In the genomic region with DNA sequence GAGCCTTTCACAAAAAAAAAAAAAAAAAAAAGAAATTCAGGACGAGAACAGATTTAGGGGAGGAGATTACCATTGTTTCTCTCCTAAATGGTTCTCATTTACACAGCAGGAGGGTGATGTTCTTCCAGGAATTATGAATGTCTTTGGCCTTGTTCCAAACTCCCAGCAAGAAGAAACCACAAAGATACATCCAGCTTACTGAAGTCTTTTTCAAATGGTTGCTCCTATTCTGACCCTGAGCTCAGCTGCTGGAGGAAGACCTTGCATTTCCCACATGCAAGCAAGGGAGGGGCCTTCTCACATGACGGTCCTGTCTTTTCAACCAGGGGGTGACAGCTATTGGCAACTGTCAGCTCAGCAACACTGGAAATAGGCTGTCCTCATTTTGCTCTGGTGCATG, we compare ENCODE assay signal across 10 cellular contexts.
A peak's percentile ranks its signal among the peaks of the same experiment; 100 is the strongest.
DNase-seq lines count a peak whose midpoint lies in the region; ATAC-seq and TF ChIP-seq lines count a peak whose summit lies in the region.
"Had no signal": no experiment of that assay in that cellular context is flagged by ENCODE, and none has a peak within 500 bp of the region (broad histone marks: within the 10 kb centered on the region; RNA-seq: fewer than 3 reads in every experiment).

No MANE protein-coding gene starts in this region.

- in situ Hi-C loops in astrocyte of the cerebellum (cut with HindIII; ENCODE audit: low sequenced_read_pairs), result no loop called here

- TF ChIP-seq POLR2A in GM18505 (IDR thresholded peaks at IDR 0.05; ENCODE audit: borderline replicate concordance, extremely low read depth, insufficient read depth, insufficient read length), result no peak

- H3K27me3 ChIP-seq in left lung, result no peaks in the 10 kb centered on the region

- DNase-seq in Daoy (ENCODE audit: low read depth) (peak; percentile 71), NCI-H146 (lab: John Stamatoyannopoulos, UW) (peak; percentile 95), astrocyte of the cerebellum (ENCODE audit: low read depth) (peak; percentile 97), left lung (no peak), omental fat pad (ENCODE audit: low spot score) (no peak)
- DNase-seq in T-helper 2 cell treated with Interferon-gamma antibody and Interleukin-4, amounts not matched to agents 5 μg/mL and 100 μg/mL, for 36 hours (ENCODE audit: low spot score), result no peak
- DNase-seq: left colon had no signal

- H3K4me3 ChIP-seq in astrocyte of the cerebellum (ENCODE audit: low read depth, low read length) (no peak overlapping the region), left lung (no peak overlapping the region)
- H3K4me3 ChIP-seq: coronary artery had no signal

- no peak overlapping the region for H3K27ac Mint-ChIP-seq in T-helper 2 cell treated with Interferon-gamma antibody and Interleukin-4, amounts not matched to agents 5 μg/mL and 100 μg/mL, for 36 hours

- H3K27ac ChIP-seq in left lung, result no peak overlapping the region
- H3K27ac ChIP-seq: coronary artery had no signal

- H3K4me3 Mint-ChIP-seq in T-helper 2 cell treated with Interferon-gamma antibody and Interleukin-4, amounts not matched to agents 5 μg/mL and 100 μg/mL, for 36 hours, result no peak overlapping the region

- no peaks in the 10 kb centered on the region for H3K9me3 Mint-ChIP-seq in T-helper 2 cell treated with Interferon-gamma antibody and Interleukin-4, amounts not matched to agents 5 μg/mL and 100 μg/mL, for 36 hours

- no peaks in the 10 kb centered on the region for H3K36me3 Mint-ChIP-seq in T-helper 2 cell treated with Interferon-gamma antibody and Interleukin-4, amounts not matched to agents 5 μg/mL and 100 μg/mL, for 36 hours (ENCODE audit: low read depth)

- no peaks in the 10 kb centered on the region for H3K27me3 Mint-ChIP-seq in T-helper 2 cell treated with Interferon-gamma antibody and Interleukin-4, amounts not matched to agents 5 μg/mL and 100 μg/mL, for 36 hours (ENCODE audit: low read depth)

- H3K36me3 ChIP-seq in left lung, result no peaks in the 10 kb centered on the region

- no peaks in the 10 kb centered on the region for H3K4me1 ChIP-seq in left lung

- ATAC-seq in left lung, result peak; percentile 19
- no peak for ATAC-seq in omental fat pad (ENCODE audit: low FRiP score)
- ATAC-seq in GM18505 (IDR thresholded peaks at IDR 0.05; ENCODE audit: unreplicated experiment), result no peak
- no peak for ATAC-seq in HG02884 (IDR thresholded peaks at IDR 0.05; ENCODE audit: unreplicated experiment)
- ATAC-seq: left colon had no signal

- no peaks in the 10 kb centered on the region for H3K9me3 ChIP-seq in left lung

- intact Hi-C loops in left lung (cut with DNase I), result no loop called here

- no peaks in the 10 kb centered on the region for H3K4me1 Mint-ChIP-seq in T-helper 2 cell treated with Interferon-gamma antibody and Interleukin-4, amounts not matched to agents 5 μg/mL and 100 μg/mL, for 36 hours (ENCODE audit: low read depth)

- no peak for TF ChIP-seq CTCF in astrocyte of the cerebellum (IDR thresholded peaks at IDR 0.05; ENCODE audit: low read depth, low read length, missing control alignments)
- no peak for TF ChIP-seq CTCF in left lung (IDR thresholded peaks at IDR 0.05)
- no peak for TF ChIP-seq CTCF in omental fat pad (IDR thresholded peaks at IDR 0.05)

Comparison
In these comparisons a context has a peak if more than half of its experiments do, and no peak if none do; other contexts are left out.
1. DNase-seq: peak in Daoy (single experiment), NCI-H146 (single experiment) and astrocyte of the cerebellum (single experiment); none in left lung (0 of 2), omental fat pad (single experiment) and T-helper 2 cell treated with Interferon-gamma antibody and Interleukin-4, amounts not matched to agents 5 μg/mL and 100 μg/mL, for 36 hours (single experiment).